Comparison of ENCODE assay signal across 1 cellular context in the genomic region with DNA sequence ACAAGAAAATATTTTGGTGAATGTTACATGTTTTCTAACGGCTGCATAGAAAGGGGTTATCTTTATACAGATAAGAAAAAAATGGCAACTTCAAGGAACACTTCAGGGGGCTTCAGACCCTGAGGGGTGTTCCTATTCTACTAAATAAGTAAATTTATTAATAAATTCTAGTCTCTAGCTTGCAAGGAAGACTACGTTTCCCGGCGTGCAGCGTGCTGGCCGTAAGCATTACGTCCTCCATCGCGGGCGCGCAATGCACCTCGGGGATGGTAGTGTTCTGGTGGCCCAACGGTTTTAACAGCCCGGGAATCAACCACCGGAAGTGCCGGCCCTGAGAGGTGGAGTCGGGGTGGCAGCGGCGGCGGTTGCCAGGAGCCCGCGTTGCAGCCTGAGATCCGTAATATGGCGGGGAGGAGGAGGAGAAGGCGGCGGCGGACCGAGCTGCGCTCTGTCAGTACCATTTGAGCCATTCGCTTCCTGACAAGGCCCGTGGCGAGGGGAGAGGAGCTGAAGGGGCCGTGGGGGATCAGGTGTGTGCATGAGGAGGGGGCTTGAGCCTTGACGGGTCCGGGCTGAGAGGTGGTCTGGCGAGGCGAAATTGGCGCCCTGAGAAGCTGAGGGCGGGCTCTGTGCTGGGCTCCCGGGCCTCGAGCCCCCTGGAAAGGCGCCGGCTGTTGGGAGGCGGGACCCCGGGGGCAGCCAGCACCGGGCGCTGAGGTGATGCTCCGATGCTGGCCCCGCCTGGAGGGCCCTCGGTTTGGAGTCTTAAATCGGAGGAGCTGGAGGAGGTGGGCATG.
A peak's percentile ranks its signal among the peaks of the same experiment; 100 is the strongest.
TF ChIP-seq lines count a peak whose summit lies in the region.

A gene with protein sequence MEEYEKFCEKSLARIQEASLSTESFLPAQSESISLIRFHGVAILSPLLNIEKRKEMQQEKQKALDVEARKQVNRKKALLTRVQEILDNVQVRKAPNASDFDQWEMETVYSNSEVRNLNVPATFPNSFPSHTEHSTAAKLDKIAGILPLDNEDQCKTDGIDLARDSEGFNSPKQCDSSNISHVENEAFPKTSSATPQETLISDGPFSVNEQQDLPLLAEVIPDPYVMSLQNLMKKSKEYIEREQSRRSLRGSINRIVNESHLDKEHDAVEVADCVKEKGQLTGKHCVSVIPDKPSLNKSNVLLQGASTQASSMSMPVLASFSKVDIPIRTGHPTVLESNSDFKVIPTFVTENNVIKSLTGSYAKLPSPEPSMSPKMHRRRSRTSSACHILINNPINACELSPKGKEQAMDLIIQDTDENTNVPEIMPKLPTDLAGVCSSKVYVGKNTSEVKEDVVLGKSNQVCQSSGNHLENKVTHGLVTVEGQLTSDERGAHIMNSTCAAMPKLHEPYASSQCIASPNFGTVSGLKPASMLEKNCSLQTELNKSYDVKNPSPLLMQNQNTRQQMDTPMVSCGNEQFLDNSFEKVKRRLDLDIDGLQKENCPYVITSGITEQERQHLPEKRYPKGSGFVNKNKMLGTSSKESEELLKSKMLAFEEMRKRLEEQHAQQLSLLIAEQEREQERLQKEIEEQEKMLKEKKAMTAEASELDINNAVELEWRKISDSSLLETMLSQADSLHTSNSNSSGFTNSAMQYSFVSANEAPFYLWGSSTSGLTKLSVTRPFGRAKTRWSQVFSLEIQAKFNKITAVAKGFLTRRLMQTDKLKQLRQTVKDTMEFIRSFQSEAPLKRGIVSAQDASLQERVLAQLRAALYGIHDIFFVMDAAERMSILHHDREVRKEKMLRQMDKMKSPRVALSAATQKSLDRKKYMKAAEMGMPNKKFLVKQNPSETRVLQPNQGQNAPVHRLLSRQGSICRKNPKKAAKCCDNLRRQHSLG (plus strand): TSS at position 384 of the 797 bp plus-strand sequence. CDS start 3,940 bp downstream, outside the sequence.

TF ChIP-seq in GM12878, 131 proteins besides CTCF, POLR2A, EP300 and RAD21 (continued from another document and continues in another):
- TF ChIP-seq MTA3 (IDR thresholded peaks at IDR 0.05; ENCODE audit: borderline replicate concordance, low read length) (no peak), MEF2A (IDR thresholded peaks at IDR 0.05; ENCODE audit: insufficient read depth, low read depth, low read length) (0 out of 2 replicates have a peak, but pooled peaks have one; percentile 33), BCL11A (IDR thresholded peaks at IDR 0.05; ENCODE audit: low read depth, low read length) (no peak), JUND (IDR thresholded peaks at IDR 0.05; ENCODE audit: low read depth, low read length) (peak; percentile 32; the same call in 1 of the 2 replicates), NFIC (IDR thresholded peaks at IDR 0.05; ENCODE audit: low read depth, low read length) (no peak), MXI1 (IDR thresholded peaks at IDR 0.05; ENCODE audit: low read depth, low read length) (peak; percentile 92), ZSCAN29 (IDR thresholded peaks at IDR 0.05) (no peak), POLR2AphosphoS5 (IDR thresholded peaks at IDR 0.05; ENCODE audit: low read length) (peak; percentile 52; the same call in 1 of the 2 replicates), GABPA (IDR thresholded peaks at IDR 0.05; ENCODE audit: low read depth) (peak; percentile 86), BMI1 (IDR thresholded peaks at IDR 0.05; ENCODE audit: borderline replicate concordance) (peak; percentile 86; the same call in 1 of the 2 replicates), EED (IDR thresholded peaks at IDR 0.05; ENCODE audit: low read depth) (no peak), NBN (IDR thresholded peaks at IDR 0.05) (no peak), SREBF2 (IDR thresholded peaks at IDR 0.05; ENCODE audit: low read length) (no peak), NR2C2 (IDR thresholded peaks at IDR 0.05; ENCODE audit: borderline replicate concordance, control insufficient read depth, insufficient read length, low read depth) (no peak), CEBPB (IDR thresholded peaks at IDR 0.05; ENCODE audit: borderline replicate concordance in 1 of 2, low read depth in 2 of 2, low read length in 2 of 2) (no peak)
- TF ChIP-seq, protein P1, sequence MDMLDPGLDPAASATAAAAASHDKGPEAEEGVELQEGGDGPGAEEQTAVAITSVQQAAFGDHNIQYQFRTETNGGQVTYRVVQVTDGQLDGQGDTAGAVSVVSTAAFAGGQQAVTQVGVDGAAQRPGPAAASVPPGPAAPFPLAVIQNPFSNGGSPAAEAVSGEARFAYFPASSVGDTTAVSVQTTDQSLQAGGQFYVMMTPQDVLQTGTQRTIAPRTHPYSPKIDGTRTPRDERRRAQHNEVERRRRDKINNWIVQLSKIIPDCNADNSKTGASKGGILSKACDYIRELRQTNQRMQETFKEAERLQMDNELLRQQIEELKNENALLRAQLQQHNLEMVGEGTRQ (IDR thresholded peaks at IDR 0.05; ENCODE audit: borderline replicate concordance, low read depth, low read length), result no peak
- TF ChIP-seq, protein P2, sequence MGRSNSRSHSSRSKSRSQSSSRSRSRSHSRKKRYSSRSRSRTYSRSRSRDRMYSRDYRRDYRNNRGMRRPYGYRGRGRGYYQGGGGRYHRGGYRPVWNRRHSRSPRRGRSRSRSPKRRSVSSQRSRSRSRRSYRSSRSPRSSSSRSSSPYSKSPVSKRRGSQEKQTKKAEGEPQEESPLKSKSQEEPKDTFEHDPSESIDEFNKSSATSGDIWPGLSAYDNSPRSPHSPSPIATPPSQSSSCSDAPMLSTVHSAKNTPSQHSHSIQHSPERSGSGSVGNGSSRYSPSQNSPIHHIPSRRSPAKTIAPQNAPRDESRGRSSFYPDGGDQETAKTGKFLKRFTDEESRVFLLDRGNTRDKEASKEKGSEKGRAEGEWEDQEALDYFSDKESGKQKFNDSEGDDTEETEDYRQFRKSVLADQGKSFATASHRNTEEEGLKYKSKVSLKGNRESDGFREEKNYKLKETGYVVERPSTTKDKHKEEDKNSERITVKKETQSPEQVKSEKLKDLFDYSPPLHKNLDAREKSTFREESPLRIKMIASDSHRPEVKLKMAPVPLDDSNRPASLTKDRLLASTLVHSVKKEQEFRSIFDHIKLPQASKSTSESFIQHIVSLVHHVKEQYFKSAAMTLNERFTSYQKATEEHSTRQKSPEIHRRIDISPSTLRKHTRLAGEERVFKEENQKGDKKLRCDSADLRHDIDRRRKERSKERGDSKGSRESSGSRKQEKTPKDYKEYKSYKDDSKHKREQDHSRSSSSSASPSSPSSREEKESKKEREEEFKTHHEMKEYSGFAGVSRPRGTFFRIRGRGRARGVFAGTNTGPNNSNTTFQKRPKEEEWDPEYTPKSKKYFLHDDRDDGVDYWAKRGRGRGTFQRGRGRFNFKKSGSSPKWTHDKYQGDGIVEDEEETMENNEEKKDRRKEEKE (IDR thresholded peaks at IDR 0.05), result no peak
- TF ChIP-seq, protein P3, sequence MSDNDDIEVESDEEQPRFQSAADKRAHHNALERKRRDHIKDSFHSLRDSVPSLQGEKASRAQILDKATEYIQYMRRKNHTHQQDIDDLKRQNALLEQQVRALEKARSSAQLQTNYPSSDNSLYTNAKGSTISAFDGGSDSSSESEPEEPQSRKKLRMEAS (IDR thresholded peaks at IDR 0.05; ENCODE audit: low read depth, low read length), result peak; percentile 49; the same call in 1 of the 2 replicates
- TF ChIP-seq, protein P4, sequence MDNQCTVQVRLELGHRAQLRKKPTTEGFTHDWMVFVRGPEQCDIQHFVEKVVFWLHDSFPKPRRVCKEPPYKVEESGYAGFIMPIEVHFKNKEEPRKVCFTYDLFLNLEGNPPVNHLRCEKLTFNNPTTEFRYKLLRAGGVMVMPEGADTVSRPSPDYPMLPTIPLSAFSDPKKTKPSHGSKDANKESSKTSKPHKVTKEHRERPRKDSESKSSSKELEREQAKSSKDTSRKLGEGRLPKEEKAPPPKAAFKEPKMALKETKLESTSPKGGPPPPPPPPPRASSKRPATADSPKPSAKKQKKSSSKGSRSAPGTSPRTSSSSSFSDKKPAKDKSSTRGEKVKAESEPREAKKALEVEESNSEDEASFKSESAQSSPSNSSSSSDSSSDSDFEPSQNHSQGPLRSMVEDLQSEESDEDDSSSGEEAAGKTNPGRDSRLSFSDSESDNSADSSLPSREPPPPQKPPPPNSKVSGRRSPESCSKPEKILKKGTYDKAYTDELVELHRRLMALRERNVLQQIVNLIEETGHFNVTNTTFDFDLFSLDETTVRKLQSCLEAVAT (IDR thresholded peaks at IDR 0.05), result no peak
- TF ChIP-seq, protein P5, sequence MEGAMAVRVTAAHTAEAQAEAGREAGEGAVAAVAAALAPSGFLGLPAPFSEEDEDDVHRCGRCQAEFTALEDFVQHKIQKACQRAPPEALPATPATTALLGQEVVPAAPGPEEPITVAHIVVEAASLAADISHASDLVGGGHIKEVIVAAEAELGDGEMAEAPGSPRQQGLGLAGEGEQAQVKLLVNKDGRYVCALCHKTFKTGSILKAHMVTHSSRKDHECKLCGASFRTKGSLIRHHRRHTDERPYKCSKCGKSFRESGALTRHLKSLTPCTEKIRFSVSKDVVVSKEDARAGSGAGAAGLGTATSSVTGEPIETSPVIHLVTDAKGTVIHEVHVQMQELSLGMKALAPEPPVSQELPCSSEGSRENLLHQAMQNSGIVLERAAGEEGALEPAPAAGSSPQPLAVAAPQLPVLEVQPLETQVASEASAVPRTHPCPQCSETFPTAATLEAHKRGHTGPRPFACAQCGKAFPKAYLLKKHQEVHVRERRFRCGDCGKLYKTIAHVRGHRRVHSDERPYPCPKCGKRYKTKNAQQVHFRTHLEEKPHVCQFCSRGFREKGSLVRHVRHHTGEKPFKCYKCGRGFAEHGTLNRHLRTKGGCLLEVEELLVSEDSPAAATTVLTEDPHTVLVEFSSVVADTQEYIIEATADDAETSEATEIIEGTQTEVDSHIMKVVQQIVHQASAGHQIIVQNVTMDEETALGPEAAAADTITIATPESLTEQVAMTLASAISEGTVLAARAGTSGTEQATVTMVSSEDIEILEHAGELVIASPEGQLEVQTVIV (IDR thresholded peaks at IDR 0.05; ENCODE audit: borderline replicate concordance, partially characterized antibody), result peak; percentile 54
- TF ChIP-seq, protein P6, sequence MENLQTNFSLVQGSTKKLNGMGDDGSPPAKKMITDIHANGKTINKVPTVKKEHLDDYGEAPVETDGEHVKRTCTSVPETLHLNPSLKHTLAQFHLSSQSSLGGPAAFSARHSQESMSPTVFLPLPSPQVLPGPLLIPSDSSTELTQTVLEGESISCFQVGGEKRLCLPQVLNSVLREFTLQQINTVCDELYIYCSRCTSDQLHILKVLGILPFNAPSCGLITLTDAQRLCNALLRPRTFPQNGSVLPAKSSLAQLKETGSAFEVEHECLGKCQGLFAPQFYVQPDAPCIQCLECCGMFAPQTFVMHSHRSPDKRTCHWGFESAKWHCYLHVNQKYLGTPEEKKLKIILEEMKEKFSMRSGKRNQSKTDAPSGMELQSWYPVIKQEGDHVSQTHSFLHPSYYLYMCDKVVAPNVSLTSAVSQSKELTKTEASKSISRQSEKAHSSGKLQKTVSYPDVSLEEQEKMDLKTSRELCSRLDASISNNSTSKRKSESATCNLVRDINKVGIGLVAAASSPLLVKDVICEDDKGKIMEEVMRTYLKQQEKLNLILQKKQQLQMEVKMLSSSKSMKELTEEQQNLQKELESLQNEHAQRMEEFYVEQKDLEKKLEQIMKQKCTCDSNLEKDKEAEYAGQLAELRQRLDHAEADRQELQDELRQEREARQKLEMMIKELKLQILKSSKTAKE (IDR thresholded peaks at IDR 0.05; ENCODE audit: low read depth, poor library complexity, severe bottlenecking), result no peak
- TF ChIP-seq, protein P7, sequence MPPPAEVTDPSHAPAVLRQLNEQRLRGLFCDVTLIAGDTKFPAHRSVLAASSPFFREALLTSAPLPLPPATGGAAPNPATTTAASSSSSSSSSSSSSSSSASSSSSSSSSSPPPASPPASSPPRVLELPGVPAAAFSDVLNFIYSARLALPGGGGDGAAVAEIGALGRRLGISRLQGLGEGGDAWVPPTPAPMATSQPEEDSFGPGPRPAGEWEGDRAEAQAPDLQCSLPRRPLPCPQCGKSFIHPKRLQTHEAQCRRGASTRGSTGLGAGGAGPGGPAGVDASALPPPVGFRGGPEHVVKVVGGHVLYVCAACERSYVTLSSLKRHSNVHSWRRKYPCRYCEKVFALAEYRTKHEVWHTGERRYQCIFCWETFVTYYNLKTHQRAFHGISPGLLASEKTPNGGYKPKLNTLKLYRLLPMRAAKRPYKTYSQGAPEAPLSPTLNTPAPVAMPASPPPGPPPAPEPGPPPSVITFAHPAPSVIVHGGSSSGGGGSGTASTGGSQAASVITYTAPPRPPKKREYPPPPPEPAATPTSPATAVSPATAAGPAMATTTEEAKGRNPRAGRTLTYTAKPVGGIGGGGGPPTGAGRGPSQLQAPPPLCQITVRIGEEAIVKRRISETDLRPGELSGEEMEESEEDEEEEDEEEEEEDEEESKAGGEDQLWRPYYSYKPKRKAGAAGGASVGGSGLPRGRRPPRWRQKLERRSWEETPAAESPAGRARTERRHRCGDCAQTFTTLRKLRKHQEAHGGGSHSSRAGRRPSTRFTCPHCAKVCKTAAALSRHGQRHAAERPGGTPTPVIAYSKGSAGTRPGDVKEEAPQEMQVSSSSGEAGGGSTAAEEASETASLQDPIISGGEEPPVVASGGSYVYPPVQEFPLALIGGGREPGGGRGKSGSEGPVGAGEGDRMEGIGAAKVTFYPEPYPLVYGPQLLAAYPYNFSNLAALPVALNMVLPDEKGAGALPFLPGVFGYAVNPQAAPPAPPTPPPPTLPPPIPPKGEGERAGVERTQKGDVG (CRISPR knock-in tag; IDR thresholded peaks at IDR 0.05), result no peak
- TF ChIP-seq, protein P8, sequence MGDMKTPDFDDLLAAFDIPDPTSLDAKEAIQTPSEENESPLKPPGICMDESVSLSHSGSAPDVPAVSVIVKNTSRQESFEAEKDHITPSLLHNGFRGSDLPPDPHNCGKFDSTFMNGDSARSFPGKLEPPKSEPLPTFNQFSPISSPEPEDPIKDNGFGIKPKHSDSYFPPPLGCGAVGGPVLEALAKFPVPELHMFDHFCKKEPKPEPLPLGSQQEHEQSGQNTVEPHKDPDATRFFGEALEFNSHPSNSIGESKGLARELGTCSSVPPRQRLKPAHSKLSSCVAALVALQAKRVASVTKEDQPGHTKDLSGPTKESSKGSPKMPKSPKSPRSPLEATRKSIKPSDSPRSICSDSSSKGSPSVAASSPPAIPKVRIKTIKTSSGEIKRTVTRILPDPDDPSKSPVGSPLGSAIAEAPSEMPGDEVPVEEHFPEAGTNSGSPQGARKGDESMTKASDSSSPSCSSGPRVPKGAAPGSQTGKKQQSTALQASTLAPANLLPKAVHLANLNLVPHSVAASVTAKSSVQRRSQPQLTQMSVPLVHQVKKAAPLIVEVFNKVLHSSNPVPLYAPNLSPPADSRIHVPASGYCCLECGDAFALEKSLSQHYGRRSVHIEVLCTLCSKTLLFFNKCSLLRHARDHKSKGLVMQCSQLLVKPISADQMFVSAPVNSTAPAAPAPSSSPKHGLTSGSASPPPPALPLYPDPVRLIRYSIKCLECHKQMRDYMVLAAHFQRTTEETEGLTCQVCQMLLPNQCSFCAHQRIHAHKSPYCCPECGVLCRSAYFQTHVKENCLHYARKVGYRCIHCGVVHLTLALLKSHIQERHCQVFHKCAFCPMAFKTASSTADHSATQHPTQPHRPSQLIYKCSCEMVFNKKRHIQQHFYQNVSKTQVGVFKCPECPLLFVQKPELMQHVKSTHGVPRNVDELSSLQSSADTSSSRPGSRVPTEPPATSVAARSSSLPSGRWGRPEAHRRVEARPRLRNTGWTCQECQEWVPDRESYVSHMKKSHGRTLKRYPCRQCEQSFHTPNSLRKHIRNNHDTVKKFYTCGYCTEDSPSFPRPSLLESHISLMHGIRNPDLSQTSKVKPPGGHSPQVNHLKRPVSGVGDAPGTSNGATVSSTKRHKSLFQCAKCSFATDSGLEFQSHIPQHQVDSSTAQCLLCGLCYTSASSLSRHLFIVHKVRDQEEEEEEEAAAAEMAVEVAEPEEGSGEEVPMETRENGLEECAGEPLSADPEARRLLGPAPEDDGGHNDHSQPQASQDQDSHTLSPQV (IDR thresholded peaks at IDR 0.05), result no peak
- TF ChIP-seq, protein P9, sequence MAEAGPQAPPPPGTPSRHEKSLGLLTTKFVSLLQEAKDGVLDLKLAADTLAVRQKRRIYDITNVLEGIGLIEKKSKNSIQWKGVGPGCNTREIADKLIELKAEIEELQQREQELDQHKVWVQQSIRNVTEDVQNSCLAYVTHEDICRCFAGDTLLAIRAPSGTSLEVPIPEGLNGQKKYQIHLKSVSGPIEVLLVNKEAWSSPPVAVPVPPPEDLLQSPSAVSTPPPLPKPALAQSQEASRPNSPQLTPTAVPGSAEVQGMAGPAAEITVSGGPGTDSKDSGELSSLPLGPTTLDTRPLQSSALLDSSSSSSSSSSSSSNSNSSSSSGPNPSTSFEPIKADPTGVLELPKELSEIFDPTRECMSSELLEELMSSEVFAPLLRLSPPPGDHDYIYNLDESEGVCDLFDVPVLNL (IDR thresholded peaks at IDR 0.05; ENCODE audit: low read depth, low read length), result peak; percentile 66; the same call in 1 of the 2 replicates
